In the genomic region with DNA sequence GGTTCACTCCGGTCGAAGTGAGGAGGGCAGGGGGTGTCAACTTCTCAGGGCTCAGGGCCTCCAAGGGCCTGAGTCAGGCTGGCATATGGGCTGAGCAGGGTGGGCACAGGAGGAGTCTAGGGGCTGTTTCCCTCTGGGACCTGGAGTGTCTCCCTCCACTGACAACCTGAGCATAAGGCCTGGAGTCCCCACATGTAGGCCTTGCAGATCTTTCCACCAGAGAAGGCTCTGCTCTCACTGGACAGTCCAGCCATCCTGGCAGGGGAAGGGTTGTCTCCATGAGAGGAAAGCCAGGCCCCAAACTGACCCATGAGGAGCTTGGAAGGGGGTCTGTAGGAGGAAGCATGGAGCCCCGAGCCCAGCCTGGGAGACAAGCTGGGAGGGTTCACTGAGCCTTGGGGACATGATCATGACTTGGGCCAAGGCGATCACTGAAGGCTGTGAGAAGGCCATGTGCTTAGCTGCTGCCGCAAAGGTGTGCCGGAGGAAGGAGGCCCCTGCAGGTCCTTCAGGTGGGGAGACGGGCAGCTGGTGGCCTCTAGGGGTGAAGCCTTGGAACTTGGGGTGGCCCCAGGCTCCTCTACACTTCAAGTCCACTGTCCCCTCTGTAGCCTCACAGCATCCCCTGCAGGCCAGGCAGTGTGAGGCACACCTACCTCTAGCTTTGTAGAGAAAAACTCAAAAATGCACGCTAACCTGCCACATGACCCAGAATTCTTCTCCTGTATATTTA, we compare ENCODE assay signal across 1 cellular context.
TF ChIP-seq lines count a peak whose summit lies in the region.

No MANE protein-coding gene starts in this region.

TF ChIP-seq in K562, 482 proteins besides CTCF, POLR2A, EP300 and RAD21 (continues in another document):
- TF ChIP-seq LCOR (CRISPR knock-in tag; IDR thresholded peaks at IDR 0.05) (no peak), KLF16 (IDR thresholded peaks at IDR 0.05) (peak; percentile 81), STAG1 (CRISPR knock-in tag; IDR thresholded peaks at IDR 0.05; ENCODE audit: borderline replicate concordance) (peak; percentile 90; the same call in 1 of the 2 replicates), ZNF239 (CRISPR knock-in tag; IDR thresholded peaks at IDR 0.05) (no peak), ARNT (IDR thresholded peaks at IDR 0.05) (no peak), NR2F6 (CRISPR knock-in tag; IDR thresholded peaks at IDR 0.05) (no peak), KLF13 (tag; IDR thresholded peaks at IDR 0.05; ENCODE audit: borderline replicate concordance, low read depth) (no peak), CREB1 (IDR thresholded peaks at IDR 0.05) (no peak), CREB1 (CRISPR knock-in tag; IDR thresholded peaks at IDR 0.05) (no peak), JUN (IDR thresholded peaks at IDR 0.05; ENCODE audit: borderline replicate concordance, low read depth, low read length) (no peak), JUN (CRISPR knock-in tag; IDR thresholded peaks at IDR 0.05; ENCODE audit: borderline replicate concordance) (no peak), ZNF12 (CRISPR knock-in tag; IDR thresholded peaks at IDR 0.05) (no peak), PRPF4 (IDR thresholded peaks at IDR 0.05; ENCODE audit: insufficient read depth, low read depth, low read length, poor library complexity, severe bottlenecking) (no peak), ATF1 (CRISPR knock-in tag; IDR thresholded peaks at IDR 0.05) (no peak), ATF1 (tag; IDR thresholded peaks at IDR 0.05) (no peak), CSDE1 (IDR thresholded peaks at IDR 0.05) (no peak), HDAC8 (tag; IDR thresholded peaks at IDR 0.05) (no peak), RCOR1 (IDR thresholded peaks at IDR 0.05; ENCODE audit: borderline replicate concordance in 1 of 2, low read depth in 2 of 2, low read length in 2 of 2) (0 out of 4 replicates have a peak, but pooled peaks of 1 of the 2 experiments have one; percentile 34), ZBTB1 (CRISPR knock-in tag; IDR thresholded peaks at IDR 0.05; ENCODE audit: borderline replicate concordance, low read depth) (no peak), C11orf30 (IDR thresholded peaks at IDR 0.05; ENCODE audit: low read depth) (no peak), FOXA1 (IDR thresholded peaks at IDR 0.05; ENCODE audit: borderline replicate concordance) (no peak), HNRNPK (IDR thresholded peaks at IDR 0.05; ENCODE audit: low read depth, low read length, poor library complexity, severe bottlenecking) (no peak), XRCC4 (IDR thresholded peaks at IDR 0.05; ENCODE audit: extremely low read depth, insufficient read depth, insufficient read length) (no peak), PHF20 (IDR thresholded peaks at IDR 0.05; ENCODE audit: partially characterized antibody) (no peak), MCM7 (IDR thresholded peaks at IDR 0.05) (no peak), RBM25 (IDR thresholded peaks at IDR 0.05; ENCODE audit: low read depth, low read length, severe bottlenecking) (no peak), ZNF77 (CRISPR knock-in tag; IDR thresholded peaks at IDR 0.05) (no peak), TCF7 (IDR thresholded peaks at IDR 0.05; ENCODE audit: borderline replicate concordance) (no peak), JUND (IDR thresholded peaks at IDR 0.05; ENCODE audit: borderline replicate concordance, low read depth, low read length) (0 out of 2 replicates have a peak, but pooled peaks have one; percentile 13), JUND (tag; IDR thresholded peaks at IDR 0.05; ENCODE audit: borderline replicate concordance, low read depth, low read length) (no peak), POLR2G (IDR thresholded peaks at IDR 0.05; ENCODE audit: low read depth, low read length) (no peak), ZNF324 (CRISPR knock-in tag; IDR thresholded peaks at IDR 0.05) (no peak), SMC3 (conservative IDR thresholded peaks at IDR 0.05; ENCODE audit: insufficient read depth, low read depth, low read length) (peak; percentile 91), SREBF2 (CRISPR knock-in tag; IDR thresholded peaks at IDR 0.05) (no peak), U2AF2 (optimal IDR thresholded peaks at IDR 0.05; ENCODE audit: low read depth, low read length) (no peak), ELF2 (CRISPR knock-in tag; IDR thresholded peaks at IDR 0.05) (no peak), SMARCC2 (IDR thresholded peaks at IDR 0.05; ENCODE audit: low read depth) (no peak)
- TF ChIP-seq, protein P1, sequence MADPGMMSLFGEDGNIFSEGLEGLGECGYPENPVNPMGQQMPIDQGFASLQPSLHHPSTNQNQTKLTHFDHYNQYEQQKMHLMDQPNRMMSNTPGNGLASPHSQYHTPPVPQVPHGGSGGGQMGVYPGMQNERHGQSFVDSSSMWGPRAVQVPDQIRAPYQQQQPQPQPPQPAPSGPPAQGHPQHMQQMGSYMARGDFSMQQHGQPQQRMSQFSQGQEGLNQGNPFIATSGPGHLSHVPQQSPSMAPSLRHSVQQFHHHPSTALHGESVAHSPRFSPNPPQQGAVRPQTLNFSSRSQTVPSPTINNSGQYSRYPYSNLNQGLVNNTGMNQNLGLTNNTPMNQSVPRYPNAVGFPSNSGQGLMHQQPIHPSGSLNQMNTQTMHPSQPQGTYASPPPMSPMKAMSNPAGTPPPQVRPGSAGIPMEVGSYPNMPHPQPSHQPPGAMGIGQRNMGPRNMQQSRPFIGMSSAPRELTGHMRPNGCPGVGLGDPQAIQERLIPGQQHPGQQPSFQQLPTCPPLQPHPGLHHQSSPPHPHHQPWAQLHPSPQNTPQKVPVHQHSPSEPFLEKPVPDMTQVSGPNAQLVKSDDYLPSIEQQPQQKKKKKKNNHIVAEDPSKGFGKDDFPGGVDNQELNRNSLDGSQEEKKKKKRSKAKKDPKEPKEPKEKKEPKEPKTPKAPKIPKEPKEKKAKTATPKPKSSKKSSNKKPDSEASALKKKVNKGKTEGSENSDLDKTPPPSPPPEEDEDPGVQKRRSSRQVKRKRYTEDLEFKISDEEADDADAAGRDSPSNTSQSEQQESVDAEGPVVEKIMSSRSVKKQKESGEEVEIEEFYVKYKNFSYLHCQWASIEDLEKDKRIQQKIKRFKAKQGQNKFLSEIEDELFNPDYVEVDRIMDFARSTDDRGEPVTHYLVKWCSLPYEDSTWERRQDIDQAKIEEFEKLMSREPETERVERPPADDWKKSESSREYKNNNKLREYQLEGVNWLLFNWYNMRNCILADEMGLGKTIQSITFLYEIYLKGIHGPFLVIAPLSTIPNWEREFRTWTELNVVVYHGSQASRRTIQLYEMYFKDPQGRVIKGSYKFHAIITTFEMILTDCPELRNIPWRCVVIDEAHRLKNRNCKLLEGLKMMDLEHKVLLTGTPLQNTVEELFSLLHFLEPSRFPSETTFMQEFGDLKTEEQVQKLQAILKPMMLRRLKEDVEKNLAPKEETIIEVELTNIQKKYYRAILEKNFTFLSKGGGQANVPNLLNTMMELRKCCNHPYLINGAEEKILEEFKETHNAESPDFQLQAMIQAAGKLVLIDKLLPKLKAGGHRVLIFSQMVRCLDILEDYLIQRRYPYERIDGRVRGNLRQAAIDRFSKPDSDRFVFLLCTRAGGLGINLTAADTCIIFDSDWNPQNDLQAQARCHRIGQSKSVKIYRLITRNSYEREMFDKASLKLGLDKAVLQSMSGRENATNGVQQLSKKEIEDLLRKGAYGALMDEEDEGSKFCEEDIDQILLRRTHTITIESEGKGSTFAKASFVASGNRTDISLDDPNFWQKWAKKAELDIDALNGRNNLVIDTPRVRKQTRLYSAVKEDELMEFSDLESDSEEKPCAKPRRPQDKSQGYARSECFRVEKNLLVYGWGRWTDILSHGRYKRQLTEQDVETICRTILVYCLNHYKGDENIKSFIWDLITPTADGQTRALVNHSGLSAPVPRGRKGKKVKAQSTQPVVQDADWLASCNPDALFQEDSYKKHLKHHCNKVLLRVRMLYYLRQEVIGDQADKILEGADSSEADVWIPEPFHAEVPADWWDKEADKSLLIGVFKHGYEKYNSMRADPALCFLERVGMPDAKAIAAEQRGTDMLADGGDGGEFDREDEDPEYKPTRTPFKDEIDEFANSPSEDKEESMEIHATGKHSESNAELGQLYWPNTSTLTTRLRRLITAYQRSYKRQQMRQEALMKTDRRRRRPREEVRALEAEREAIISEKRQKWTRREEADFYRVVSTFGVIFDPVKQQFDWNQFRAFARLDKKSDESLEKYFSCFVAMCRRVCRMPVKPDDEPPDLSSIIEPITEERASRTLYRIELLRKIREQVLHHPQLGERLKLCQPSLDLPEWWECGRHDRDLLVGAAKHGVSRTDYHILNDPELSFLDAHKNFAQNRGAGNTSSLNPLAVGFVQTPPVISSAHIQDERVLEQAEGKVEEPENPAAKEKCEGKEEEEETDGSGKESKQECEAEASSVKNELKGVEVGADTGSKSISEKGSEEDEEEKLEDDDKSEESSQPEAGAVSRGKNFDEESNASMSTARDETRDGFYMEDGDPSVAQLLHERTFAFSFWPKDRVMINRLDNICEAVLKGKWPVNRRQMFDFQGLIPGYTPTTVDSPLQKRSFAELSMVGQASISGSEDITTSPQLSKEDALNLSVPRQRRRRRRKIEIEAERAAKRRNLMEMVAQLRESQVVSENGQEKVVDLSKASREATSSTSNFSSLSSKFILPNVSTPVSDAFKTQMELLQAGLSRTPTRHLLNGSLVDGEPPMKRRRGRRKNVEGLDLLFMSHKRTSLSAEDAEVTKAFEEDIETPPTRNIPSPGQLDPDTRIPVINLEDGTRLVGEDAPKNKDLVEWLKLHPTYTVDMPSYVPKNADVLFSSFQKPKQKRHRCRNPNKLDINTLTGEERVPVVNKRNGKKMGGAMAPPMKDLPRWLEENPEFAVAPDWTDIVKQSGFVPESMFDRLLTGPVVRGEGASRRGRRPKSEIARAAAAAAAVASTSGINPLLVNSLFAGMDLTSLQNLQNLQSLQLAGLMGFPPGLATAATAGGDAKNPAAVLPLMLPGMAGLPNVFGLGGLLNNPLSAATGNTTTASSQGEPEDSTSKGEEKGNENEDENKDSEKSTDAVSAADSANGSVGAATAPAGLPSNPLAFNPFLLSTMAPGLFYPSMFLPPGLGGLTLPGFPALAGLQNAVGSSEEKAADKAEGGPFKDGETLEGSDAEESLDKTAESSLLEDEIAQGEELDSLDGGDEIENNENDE (IDR thresholded peaks at IDR 0.05; ENCODE audit: low read depth, low read length) = no peak
- TF ChIP-seq, protein P2, sequence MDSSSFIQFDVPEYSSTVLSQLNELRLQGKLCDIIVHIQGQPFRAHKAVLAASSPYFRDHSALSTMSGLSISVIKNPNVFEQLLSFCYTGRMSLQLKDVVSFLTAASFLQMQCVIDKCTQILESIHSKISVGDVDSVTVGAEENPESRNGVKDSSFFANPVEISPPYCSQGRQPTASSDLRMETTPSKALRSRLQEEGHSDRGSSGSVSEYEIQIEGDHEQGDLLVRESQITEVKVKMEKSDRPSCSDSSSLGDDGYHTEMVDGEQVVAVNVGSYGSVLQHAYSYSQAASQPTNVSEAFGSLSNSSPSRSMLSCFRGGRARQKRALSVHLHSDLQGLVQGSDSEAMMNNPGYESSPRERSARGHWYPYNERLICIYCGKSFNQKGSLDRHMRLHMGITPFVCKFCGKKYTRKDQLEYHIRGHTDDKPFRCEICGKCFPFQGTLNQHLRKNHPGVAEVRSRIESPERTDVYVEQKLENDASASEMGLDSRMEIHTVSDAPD (CRISPR knock-in tag; IDR thresholded peaks at IDR 0.05) = no peak
- TF ChIP-seq, protein P3, sequence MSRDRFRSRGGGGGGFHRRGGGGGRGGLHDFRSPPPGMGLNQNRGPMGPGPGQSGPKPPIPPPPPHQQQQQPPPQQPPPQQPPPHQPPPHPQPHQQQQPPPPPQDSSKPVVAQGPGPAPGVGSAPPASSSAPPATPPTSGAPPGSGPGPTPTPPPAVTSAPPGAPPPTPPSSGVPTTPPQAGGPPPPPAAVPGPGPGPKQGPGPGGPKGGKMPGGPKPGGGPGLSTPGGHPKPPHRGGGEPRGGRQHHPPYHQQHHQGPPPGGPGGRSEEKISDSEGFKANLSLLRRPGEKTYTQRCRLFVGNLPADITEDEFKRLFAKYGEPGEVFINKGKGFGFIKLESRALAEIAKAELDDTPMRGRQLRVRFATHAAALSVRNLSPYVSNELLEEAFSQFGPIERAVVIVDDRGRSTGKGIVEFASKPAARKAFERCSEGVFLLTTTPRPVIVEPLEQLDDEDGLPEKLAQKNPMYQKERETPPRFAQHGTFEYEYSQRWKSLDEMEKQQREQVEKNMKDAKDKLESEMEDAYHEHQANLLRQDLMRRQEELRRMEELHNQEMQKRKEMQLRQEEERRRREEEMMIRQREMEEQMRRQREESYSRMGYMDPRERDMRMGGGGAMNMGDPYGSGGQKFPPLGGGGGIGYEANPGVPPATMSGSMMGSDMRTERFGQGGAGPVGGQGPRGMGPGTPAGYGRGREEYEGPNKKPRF (IDR thresholded peaks at IDR 0.05; ENCODE audit: low read depth, low read length) = no peak
- TF ChIP-seq, protein P4, sequence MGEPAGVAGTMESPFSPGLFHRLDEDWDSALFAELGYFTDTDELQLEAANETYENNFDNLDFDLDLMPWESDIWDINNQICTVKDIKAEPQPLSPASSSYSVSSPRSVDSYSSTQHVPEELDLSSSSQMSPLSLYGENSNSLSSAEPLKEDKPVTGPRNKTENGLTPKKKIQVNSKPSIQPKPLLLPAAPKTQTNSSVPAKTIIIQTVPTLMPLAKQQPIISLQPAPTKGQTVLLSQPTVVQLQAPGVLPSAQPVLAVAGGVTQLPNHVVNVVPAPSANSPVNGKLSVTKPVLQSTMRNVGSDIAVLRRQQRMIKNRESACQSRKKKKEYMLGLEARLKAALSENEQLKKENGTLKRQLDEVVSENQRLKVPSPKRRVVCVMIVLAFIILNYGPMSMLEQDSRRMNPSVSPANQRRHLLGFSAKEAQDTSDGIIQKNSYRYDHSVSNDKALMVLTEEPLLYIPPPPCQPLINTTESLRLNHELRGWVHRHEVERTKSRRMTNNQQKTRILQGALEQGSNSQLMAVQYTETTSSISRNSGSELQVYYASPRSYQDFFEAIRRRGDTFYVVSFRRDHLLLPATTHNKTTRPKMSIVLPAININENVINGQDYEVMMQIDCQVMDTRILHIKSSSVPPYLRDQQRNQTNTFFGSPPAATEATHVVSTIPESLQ (CRISPR knock-in tag; IDR thresholded peaks at IDR 0.05) = no peak
- TF ChIP-seq, protein P5, sequence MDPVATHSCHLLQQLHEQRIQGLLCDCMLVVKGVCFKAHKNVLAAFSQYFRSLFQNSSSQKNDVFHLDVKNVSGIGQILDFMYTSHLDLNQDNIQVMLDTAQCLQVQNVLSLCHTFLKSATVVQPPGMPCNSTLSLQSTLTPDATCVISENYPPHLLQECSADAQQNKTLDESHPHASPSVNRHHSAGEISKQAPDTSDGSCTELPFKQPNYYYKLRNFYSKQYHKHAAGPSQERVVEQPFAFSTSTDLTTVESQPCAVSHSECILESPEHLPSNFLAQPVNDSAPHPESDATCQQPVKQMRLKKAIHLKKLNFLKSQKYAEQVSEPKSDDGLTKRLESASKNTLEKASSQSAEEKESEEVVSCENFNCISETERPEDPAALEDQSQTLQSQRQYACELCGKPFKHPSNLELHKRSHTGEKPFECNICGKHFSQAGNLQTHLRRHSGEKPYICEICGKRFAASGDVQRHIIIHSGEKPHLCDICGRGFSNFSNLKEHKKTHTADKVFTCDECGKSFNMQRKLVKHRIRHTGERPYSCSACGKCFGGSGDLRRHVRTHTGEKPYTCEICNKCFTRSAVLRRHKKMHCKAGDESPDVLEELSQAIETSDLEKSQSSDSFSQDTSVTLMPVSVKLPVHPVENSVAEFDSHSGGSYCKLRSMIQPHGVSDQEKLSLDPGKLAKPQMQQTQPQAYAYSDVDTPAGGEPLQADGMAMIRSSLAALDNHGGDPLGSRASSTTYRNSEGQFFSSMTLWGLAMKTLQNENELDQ (CRISPR knock-in tag; IDR thresholded peaks at IDR 0.05; ENCODE audit: borderline replicate concordance) = no peak
- TF ChIP-seq, protein P6, sequence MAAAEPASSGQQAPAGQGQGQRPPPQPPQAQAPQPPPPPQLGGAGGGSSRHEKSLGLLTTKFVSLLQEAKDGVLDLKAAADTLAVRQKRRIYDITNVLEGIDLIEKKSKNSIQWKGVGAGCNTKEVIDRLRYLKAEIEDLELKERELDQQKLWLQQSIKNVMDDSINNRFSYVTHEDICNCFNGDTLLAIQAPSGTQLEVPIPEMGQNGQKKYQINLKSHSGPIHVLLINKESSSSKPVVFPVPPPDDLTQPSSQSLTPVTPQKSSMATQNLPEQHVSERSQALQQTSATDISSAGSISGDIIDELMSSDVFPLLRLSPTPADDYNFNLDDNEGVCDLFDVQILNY (CRISPR knock-in tag; IDR thresholded peaks at IDR 0.05) = 0 out of 2 replicates have a peak, but pooled peaks have one; percentile 43
